1 cellular context compared by ENCODE assay signal in the genomic region with DNA sequence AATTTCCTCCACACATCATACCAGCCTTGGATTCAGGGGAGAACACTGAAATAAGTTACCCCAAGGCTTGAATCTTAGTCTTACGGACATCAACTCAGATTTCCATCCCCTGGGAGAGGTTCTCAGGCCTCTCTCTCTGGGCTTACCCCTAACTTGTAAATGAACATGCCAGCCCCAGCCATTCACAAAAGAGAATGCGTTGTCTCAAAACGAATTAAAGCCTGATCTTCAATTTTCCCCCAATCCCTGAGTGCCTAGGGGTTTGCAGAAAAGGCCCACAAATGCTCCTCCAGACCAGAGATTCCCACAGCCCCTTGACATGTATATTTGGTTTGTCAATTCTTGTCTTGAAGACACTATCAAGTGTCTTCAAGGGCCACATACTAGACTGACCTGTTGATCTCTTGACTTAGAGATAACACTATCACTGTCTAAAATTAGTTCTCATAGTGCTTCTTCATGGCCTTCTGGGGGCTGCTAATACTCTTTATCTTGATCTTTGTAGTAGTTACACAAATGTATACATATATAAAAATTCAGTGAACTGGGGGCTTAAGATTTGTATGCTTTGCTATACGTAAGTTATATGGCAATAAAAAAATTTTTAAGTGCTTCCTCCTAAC.
A peak's percentile ranks its signal among the peaks of the same experiment; 100 is the strongest.
TF ChIP-seq lines count a peak whose summit lies in the region.

No MANE protein-coding gene starts in this region.

TF ChIP-seq in GM12878, 131 proteins besides CTCF, POLR2A, EP300 and RAD21:
- peak; percentile 89 for TF ChIP-seq BMI1 (IDR thresholded peaks at IDR 0.05; ENCODE audit: borderline replicate concordance)
- no peak for TF ChIP-seq ZZZ3 (IDR thresholded peaks at IDR 0.05; ENCODE audit: control insufficient read depth, insufficient read length, low read depth)
- no peak for TF ChIP-seq NR2F1 (conservative IDR thresholded peaks at IDR 0.05)
